Comparison of ENCODE assay signal across 1 cellular context in the genomic region with DNA sequence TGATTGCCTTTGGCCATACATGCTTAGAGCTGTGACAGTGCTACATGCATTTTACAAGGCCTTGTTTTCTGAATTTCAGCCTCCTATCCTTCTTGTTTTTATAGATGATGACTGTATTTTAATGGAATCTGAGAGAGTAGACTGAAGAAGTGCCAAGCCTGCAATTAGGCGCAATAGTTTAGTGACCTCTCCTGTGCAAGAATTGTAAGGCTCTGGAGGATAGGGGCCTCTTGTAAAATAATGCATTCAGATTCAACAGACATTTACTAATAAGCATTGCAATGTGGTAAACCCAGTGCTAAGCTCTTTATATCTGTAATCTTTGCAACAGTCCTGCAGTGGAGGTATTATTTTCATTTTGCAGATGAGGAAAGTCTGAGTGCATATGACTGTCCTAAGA.
TF ChIP-seq lines count a peak whose summit lies in the region.

No MANE protein-coding gene starts in this region.

TF ChIP-seq in K562, 482 proteins besides CTCF, POLR2A, EP300 and RAD21:
- TF ChIP-seq E2F6 (IDR thresholded peaks at IDR 0.05; ENCODE audit: borderline replicate concordance in 1 of 2, extremely low read depth in 1 of 2, insufficient read depth in 1 of 2, insufficient read length in 1 of 2, low read depth in 1 of 2, low read length in 1 of 2, poor library complexity in 1 of 2, severe bottlenecking in 1 of 2) (no peak), GATA2 (CRISPR knock-in tag; IDR thresholded peaks at IDR 0.05) (no peak), FUS (optimal IDR thresholded peaks at IDR 0.05; ENCODE audit: low read depth, low read length) (no peak), HDAC3 (IDR thresholded peaks at IDR 0.05; ENCODE audit: borderline replicate concordance, partially characterized antibody) (no peak), TEAD4 (IDR thresholded peaks at IDR 0.05; ENCODE audit: low read length) (no peak), TEAD4 (CRISPR knock-in tag; IDR thresholded peaks at IDR 0.05; ENCODE audit: borderline replicate concordance) (no peak), EHMT2 (IDR thresholded peaks at IDR 0.05) (no peak), NCOR1 (IDR thresholded peaks at IDR 0.05) (no peak)
- TF ChIP-seq, protein P1, sequence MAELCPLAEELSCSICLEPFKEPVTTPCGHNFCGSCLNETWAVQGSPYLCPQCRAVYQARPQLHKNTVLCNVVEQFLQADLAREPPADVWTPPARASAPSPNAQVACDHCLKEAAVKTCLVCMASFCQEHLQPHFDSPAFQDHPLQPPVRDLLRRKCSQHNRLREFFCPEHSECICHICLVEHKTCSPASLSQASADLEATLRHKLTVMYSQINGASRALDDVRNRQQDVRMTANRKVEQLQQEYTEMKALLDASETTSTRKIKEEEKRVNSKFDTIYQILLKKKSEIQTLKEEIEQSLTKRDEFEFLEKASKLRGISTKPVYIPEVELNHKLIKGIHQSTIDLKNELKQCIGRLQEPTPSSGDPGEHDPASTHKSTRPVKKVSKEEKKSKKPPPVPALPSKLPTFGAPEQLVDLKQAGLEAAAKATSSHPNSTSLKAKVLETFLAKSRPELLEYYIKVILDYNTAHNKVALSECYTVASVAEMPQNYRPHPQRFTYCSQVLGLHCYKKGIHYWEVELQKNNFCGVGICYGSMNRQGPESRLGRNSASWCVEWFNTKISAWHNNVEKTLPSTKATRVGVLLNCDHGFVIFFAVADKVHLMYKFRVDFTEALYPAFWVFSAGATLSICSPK (IDR thresholded peaks at IDR 0.05; ENCODE audit: borderline replicate concordance), result no peak
